ENCODE assay signal across 25 cellular contexts in genomic region chr4:18981234-18981615, GRCh38.
DNase-seq lines count a peak whose midpoint lies in the region; ATAC-seq, FAIRE-seq and TF ChIP-seq lines count a peak whose summit lies in the region.
"Had no signal": no experiment of that assay in that cellular context is flagged by ENCODE, and none has a peak within 500 bp of the region (broad histone marks: within the 10 kb centered on the region; RNA-seq: fewer than 3 reads in every experiment).

No MANE protein-coding gene starts in this region.

- H3K4me3 ChIP-seq in breast epithelium (no peak overlapping the region), OCI-LY3 (ENCODE audit: low read length) (no peak overlapping the region), bronchial epithelial cell (ENCODE audit: low read depth, low read length) (no peak overlapping the region), kidney (ENCODE audit: low read length in 2 of 2) (no peak overlapping the region)
- H3K4me3 ChIP-seq: HAP-1, SK-N-MC had no signal

- H3K4me3 Mint-ChIP-seq in MCF 10A (ENCODE audit: unreplicated experiment): no peak overlapping the region
- H3K4me3 Mint-ChIP-seq: CD4-positive, alpha-beta memory T cell; T-cell had no signal

- H3K4me1 ChIP-seq in breast epithelium: no peaks in the 10 kb centered on the region
- H3K4me1 ChIP-seq in OCI-LY3 (ENCODE audit: low read length): peaks cover 44% of the 10 kb centered on the region
- H3K4me1 ChIP-seq in kidney (ENCODE audit: control insufficient read depth in 1 of 2, insufficient read depth in 1 of 2, low read depth in 1 of 2, low read length in 2 of 2): no peaks in the 10 kb centered on the region
- H3K4me1 ChIP-seq: HAP-1 had no signal

- FAIRE-seq in bronchial epithelial cell (lab: Jason Lieb, UNC) (no peak), urothelium cell line (lab: Jason Lieb, UNC) (no peak), kidney (lab: Jason Lieb, UNC) (no peak)
- FAIRE-seq: GM19239 had no signal

- no peaks in the 10 kb centered on the region for H3K36me3 Mint-ChIP-seq in MCF 10A (ENCODE audit: insufficient read depth, unreplicated experiment)
- H3K36me3 Mint-ChIP-seq: CD4-positive, alpha-beta memory T cell; T-cell had no signal

- H3K36me3 ChIP-seq in breast epithelium: no peaks in the 10 kb centered on the region
- no peaks in the 10 kb centered on the region for H3K36me3 ChIP-seq in OCI-LY3 (replicated peaks; ENCODE audit: low read depth, low read length)
- H3K36me3 ChIP-seq in bronchial epithelial cell (ENCODE audit: control insufficient read depth, insufficient read depth, low read length): no peaks in the 10 kb centered on the region
- no peaks in the 10 kb centered on the region for H3K36me3 ChIP-seq in kidney (ENCODE audit: control insufficient read depth in 1 of 2, insufficient read depth in 2 of 2, low read length in 2 of 2)
- H3K36me3 ChIP-seq: HAP-1 had no signal

- POLR2A ChIA-PET in MCF 10A (lab: Yijun Ruan, JAX): interaction anchor here (0.5 kb wide), 1 partner anchor 464 kb away, joined by 4 read pairs; no protein-coding TSS in a partner anchor

- no peaks in the 10 kb centered on the region for H3K79me2 ChIP-seq in OCI-LY3 (ENCODE audit: low read length)

- no peak for TF ChIP-seq CTCF in MCF 10A (IDR thresholded peaks at IDR 0.05; ENCODE audit: unreplicated experiment)
- no peak for TF ChIP-seq CTCF in breast epithelium (IDR thresholded peaks at IDR 0.05)
- no peak for TF ChIP-seq CTCF in OCI-LY3 (IDR thresholded peaks at IDR 0.05; ENCODE audit: low read depth, low read length)
- TF ChIP-seq CTCF in bronchial epithelial cell (IDR thresholded peaks at IDR 0.05; ENCODE audit: insufficient read depth, low read length, severe bottlenecking): no peak
- no peak for TF ChIP-seq CTCF in kidney (IDR thresholded peaks at IDR 0.05; ENCODE audit: borderline replicate concordance, extremely low read depth, insufficient read depth)

- no peaks in the 10 kb centered on the region for H3K27me3 Mint-ChIP-seq in MCF 10A (ENCODE audit: insufficient read depth, unreplicated experiment)
- H3K27me3 Mint-ChIP-seq: B cell; CD4-positive, alpha-beta memory T cell; T-cell had no signal

- CTCF ChIA-PET in MCF 10A (lab: Yijun Ruan, JAX): no interaction called here

- no peaks in the 10 kb centered on the region for H4K20me1 ChIP-seq in OCI-LY3 (ENCODE audit: insufficient read depth, low read length)

- no peak for ATAC-seq in GM18498 (IDR thresholded peaks at IDR 0.05; ENCODE audit: unreplicated experiment)
- ATAC-seq: Panc1, T-cell had no signal

- intact Hi-C loops in MCF 10A (cut with micrococcal nuclease) (no loop called here), breast epithelium (cut with DNase I; ENCODE audit: low total_unique reads) (no loop called here), kidney (cut with DNase I) (no loop called here)

- H3K9me3 ChIP-seq in breast epithelium (no peaks in the 10 kb centered on the region), OCI-LY3 (ENCODE audit: insufficient read depth, low read length) (no peaks in the 10 kb centered on the region), kidney (ENCODE audit: control insufficient read depth in 1 of 2, low read length in 2 of 2) (no peaks in the 10 kb centered on the region)
- H3K9me3 ChIP-seq: HAP-1 had no signal

- no TSS peak for BruUV-seq in MCF 10A (replicated peaks; lab: Mats Ljungman, UMichigan)

- no peaks in the 10 kb centered on the region for H3K9me3 Mint-ChIP-seq in MCF 10A (ENCODE audit: unreplicated experiment)

- H2AFZ ChIP-seq in OCI-LY3 (ENCODE audit: low read depth, low read length): no peak overlapping the region

- H3K27me3 ChIP-seq in breast epithelium: no peaks in the 10 kb centered on the region
- no peaks in the 10 kb centered on the region for H3K27me3 ChIP-seq in OCI-LY3 (ENCODE audit: low read depth, low read length)
- no peaks in the 10 kb centered on the region for H3K27me3 ChIP-seq in bronchial epithelial cell (ENCODE audit: control insufficient read depth, insufficient read depth, low read length)

- peaks cover 11% of the 10 kb centered on the region for H3K4me1 Mint-ChIP-seq in MCF 10A (ENCODE audit: insufficient read depth, unreplicated experiment)
- H3K4me1 Mint-ChIP-seq: CD4-positive, alpha-beta memory T cell; T-cell had no signal

- H3K9ac ChIP-seq in OCI-LY3 (ENCODE audit: low read length) (no peak overlapping the region), kidney (ENCODE audit: low read length in 2 of 2) (no peak overlapping the region)

- H3K27ac ChIP-seq in breast epithelium: no peak overlapping the region
- peak overlapping the region; percentile 55 for H3K27ac ChIP-seq in OCI-LY3 (ENCODE audit: low read length)
- H3K27ac ChIP-seq in kidney (ENCODE audit: low read depth in 2 of 2, low read length in 2 of 2): no peak overlapping the region
- H3K27ac ChIP-seq: 22Rv1, SK-N-MC had no signal

- TF ChIP-seq POLR2A in breast epithelium (IDR thresholded peaks at IDR 0.05): no peak

- DNase-seq in MCF 10A (ENCODE audit: unreplicated experiment) (peak; percentile 42), breast epithelium (ENCODE audit: low spot score in 2 of 2) (no peak), bronchial epithelial cell (ENCODE audit: low read depth) (peak; percentile 56), urothelium cell line (ENCODE audit: low spot score) (peak; percentile 1), kidney (no peak), NCI-H2196 (lab: John Stamatoyannopoulos, UW; ENCODE audit: unreplicated experiment) (no peak)
- DNase-seq: CD4-positive, alpha-beta memory T cell; DMS79 treated with DMSO at 0.1 percent for 48 hours; GDM1; IMR-90; Kasumi-1; NCI-H1105 treated with DMSO at 0.1 percent for 48 hours; NCI-H1694 treated with DMSO at 0.1 percent for 48 hours; NCI-H446; NCI-H69; Right ventricle myocardium superior; T-cell had no signal

- H3K27ac Mint-ChIP-seq in MCF 10A (ENCODE audit: low read depth, unreplicated experiment): peak overlapping the region; percentile 2
- H3K27ac Mint-ChIP-seq: CD4-positive, alpha-beta memory T cell; T-cell had no signal

- H3K4me2 ChIP-seq in OCI-LY3 (ENCODE audit: low read length): peak overlapping the region; percentile 42; the same call in 1 of the 2 replicates

Comparison
In these comparisons a context has a peak if more than half of its experiments do, and no peak if none do; other contexts are left out.
1. DNase-seq: peak in MCF 10A (single experiment), bronchial epithelial cell (single experiment) and urothelium cell line (single experiment); none in breast epithelium (0 of 2), kidney (single experiment) and NCI-H2196 (single experiment).